9 cellular contexts compared by ENCODE assay signal in the genomic region with DNA sequence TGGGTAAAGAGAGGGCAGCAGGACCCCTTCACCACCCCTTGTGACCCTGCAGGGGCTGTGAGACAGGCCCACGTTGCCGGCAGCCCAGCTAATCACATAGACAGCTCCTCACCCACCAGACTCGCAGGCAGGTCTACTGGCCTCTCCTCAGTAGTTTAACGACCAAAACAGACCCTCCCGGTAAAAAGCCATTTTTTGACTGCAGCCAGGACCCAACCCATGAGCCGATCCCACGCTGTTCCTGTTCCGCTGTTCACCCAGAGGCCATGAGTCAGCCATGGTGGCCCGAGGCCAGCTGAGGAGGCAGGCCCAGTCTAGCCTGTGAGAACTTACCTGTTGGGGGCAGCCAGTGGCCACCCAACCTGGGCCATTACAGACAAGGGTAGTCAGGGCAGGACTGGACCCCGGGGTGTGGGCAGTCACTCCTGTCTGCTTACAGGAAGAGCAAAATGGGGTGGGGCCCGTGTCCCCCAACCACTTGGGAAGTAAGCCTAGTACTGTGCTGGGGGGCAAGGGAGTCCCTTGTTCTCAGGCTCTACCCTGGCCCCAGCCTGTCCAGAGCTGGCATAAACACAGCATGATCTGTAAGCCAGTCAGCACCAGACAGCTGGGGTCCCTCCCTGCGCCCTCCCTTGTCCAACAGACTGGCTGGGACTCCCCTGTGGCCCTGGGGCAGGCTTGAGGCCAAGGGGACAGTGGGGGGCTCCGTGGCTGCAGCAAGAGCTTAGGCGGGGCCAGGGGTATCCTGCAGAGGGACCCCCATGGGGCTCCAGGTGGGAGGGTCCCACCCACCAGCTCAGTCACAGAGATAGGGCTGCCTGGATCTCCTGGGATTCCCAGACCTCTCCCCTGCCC.
DNase-seq lines count a peak whose midpoint lies in the region; ATAC-seq and TF ChIP-seq lines count a peak whose summit lies in the region.
"Had no signal": no experiment of that assay in that cellular context is flagged by ENCODE, and none has a peak within 500 bp of the region (broad histone marks: within the 10 kb centered on the region; RNA-seq: fewer than 3 reads in every experiment).

No MANE protein-coding gene starts in this region.

- H3K27me3 ChIP-seq in kidney epithelial cell (ENCODE audit: control insufficient read depth, insufficient read depth, low read length), result peaks cover 15% of the 10 kb centered on the region
- H3K27me3 ChIP-seq in upper lobe of right lung, result no peaks in the 10 kb centered on the region
- H3K27me3 ChIP-seq: BLaER1 treated with 17β-estradiol and CSF1 and Interleukin-3, amounts not matched to agents 10 nM and 100 nM had no signal

- no peak overlapping the region for H3K27ac ChIP-seq in upper lobe of right lung

- intact Hi-C loops in activated CD4-positive, alpha-beta T cell treated with anti-CD3 and anti-CD28 coated beads, Interleukin-2, amount 10 ng/mL, durations not matched to agents 24 days and 14 days (cut with micrococcal nuclease), result loop anchor here (10.0 kb wide), 1 partner anchor 121 kb away; no protein-coding TSS in a partner anchor
- intact Hi-C loops in upper lobe of right lung (cut with DNase I), result no loop called here

- H3K4me3 ChIP-seq in kidney epithelial cell (ENCODE audit: low read depth, low read length) (no peak overlapping the region), upper lobe of right lung (no peak overlapping the region)

- no peaks in the 10 kb centered on the region for H3K27me3 Mint-ChIP-seq in activated CD4-positive, alpha-beta T cell treated with anti-CD3 and anti-CD28 coated beads, Interleukin-2, amount 10 ng/mL, durations not matched to agents 24 days and 14 days

- no peak for TF ChIP-seq CTCF in kidney epithelial cell (IDR thresholded peaks at IDR 0.05; ENCODE audit: insufficient read depth, low read length, poor library complexity, severe bottlenecking)
- no peak for TF ChIP-seq CTCF in upper lobe of right lung (IDR thresholded peaks at IDR 0.05)

- no peak overlapping the region for H3K27ac Mint-ChIP-seq in activated CD4-positive, alpha-beta T cell treated with anti-CD3 and anti-CD28 coated beads, Interleukin-2, amount 10 ng/mL, durations not matched to agents 24 days and 14 days

- DNase-seq in activated CD4-positive, alpha-beta T cell treated with anti-CD3 and anti-CD28 coated beads, Interleukin-2, amount 10 ng/mL, durations not matched to agents 24 days and 14 days, result peak; percentile 56
- no peak for DNase-seq in activated CD4-positive, alpha-beta T cell treated with anti-CD3 and anti-CD28 coated beads, Interleukin-2, amount 50 U/mL, for 4 hours
- DNase-seq in amniotic epithelial cell (ENCODE audit: low read depth) (peak; percentile 15), kidney epithelial cell (ENCODE audit: low read depth) (peak; percentile 23), upper lobe of right lung (peak; percentile 70), NCI-H2029 treated with DMSO at 0.1 percent for 48 hours (lab: John Stamatoyannopoulos, UW) (no peak), left lobe of liver (ENCODE audit: low spot score) (no peak)

- H3K36me3 Mint-ChIP-seq in activated CD4-positive, alpha-beta T cell treated with anti-CD3 and anti-CD28 coated beads, Interleukin-2, amount 10 ng/mL, durations not matched to agents 24 days and 14 days (ENCODE audit: low read depth), result no peaks in the 10 kb centered on the region

- no peaks in the 10 kb centered on the region for H3K9me3 ChIP-seq in upper lobe of right lung
- H3K9me3 ChIP-seq: BLaER1 treated with 17β-estradiol and CSF1 and Interleukin-3, amounts not matched to agents 10 nM and 100 nM had no signal

- H3K36me3 ChIP-seq in kidney epithelial cell (ENCODE audit: control insufficient read depth, insufficient read depth, low read length) (no peaks in the 10 kb centered on the region), upper lobe of right lung (no peaks in the 10 kb centered on the region)
- H3K36me3 ChIP-seq: BLaER1 treated with 17β-estradiol and CSF1 and Interleukin-3, amounts not matched to agents 10 nM and 100 nM had no signal

- peak overlapping the region; percentile 38 for H3K4me3 Mint-ChIP-seq in activated CD4-positive, alpha-beta T cell treated with anti-CD3 and anti-CD28 coated beads, Interleukin-2, amount 10 ng/mL, durations not matched to agents 24 days and 14 days

- H3K9me3 Mint-ChIP-seq in activated CD4-positive, alpha-beta T cell treated with anti-CD3 and anti-CD28 coated beads, Interleukin-2, amount 10 ng/mL, durations not matched to agents 24 days and 14 days, result no peaks in the 10 kb centered on the region

- peaks cover 20% of the 10 kb centered on the region for H3K4me1 ChIP-seq in upper lobe of right lung

- H3K4me1 Mint-ChIP-seq in activated CD4-positive, alpha-beta T cell treated with anti-CD3 and anti-CD28 coated beads, Interleukin-2, amount 10 ng/mL, durations not matched to agents 24 days and 14 days, result peaks cover 5% of the 10 kb centered on the region

- ATAC-seq in upper lobe of right lung, result peak; percentile 18
- no peak for ATAC-seq in left lobe of liver
- ATAC-seq in HG02610 (IDR thresholded peaks at IDR 0.05; ENCODE audit: unreplicated experiment), result no peak

Comparison
In these comparisons a context has a peak if more than half of its experiments do, and no peak if none do; other contexts are left out.
1. DNase-seq: peak in activated CD4-positive, alpha-beta T cell treated with anti-CD3 and anti-CD28 coated beads, Interleukin-2, amount 10 ng/mL, durations not matched to agents 24 days and 14 days (single experiment), amniotic epithelial cell (single experiment), kidney epithelial cell (single experiment) and upper lobe of right lung (single experiment); none in activated CD4-positive, alpha-beta T cell treated with anti-CD3 and anti-CD28 coated beads, Interleukin-2, amount 50 U/mL, for 4 hours (0 of 2), NCI-H2029 treated with DMSO at 0.1 percent for 48 hours (single experiment) and left lobe of liver (single experiment).